ENCODE assay signal across 24 cellular contexts in genomic region chr10:125107166-125107949, GRCh38. TPM values are rescaled to one million over a fixed set of nuclear protein-coding genes. Genes with fewer than 3 reads are reported as not detected.
DNase-seq lines count a peak whose midpoint lies in the region; ATAC-seq, FAIRE-seq and TF ChIP-seq lines count a peak whose summit lies in the region.
"Had no signal": no experiment of that assay in that cellular context is flagged by ENCODE, and none has a peak within 500 bp of the region (broad histone marks: within the 10 kb centered on the region; RNA-seq: fewer than 3 reads in every experiment).

No MANE protein-coding gene starts in this region.

- H3K4me1 ChIP-seq in heart left ventricle (peaks cover 0 to 41% (median 17%) of the 10 kb centered on the region in 12 donors), pancreas (peaks cover 35 to 42% (median 37%) of the 10 kb centered on the region in 3 donors)

- peak overlapping the region in 5 of 6 donors; percentile 38 to 61 (median 45) for H3K27ac Mint-ChIP-seq in immature natural killer cell

- DNase-seq in cardiac septum (ENCODE audit: low spot score) (peak; percentile 47), heart left ventricle (no peak), immature natural killer cell (no peak), pancreas (peak in 3 of 6 donors; percentile 42 to 70 (median 61)), GM03348 (ENCODE audit: low spot score) (no peak), erythroblast (lab: John Stamatoyannopoulos, UW) (no peak)
- no peak for DNase-seq in stimulated activated CD4-positive, alpha-beta T cell treated with anti-CD3 and anti-CD28 coated beads, Interleukin-4, amount 100 ng/mL, for 24 hours
- DNase-seq: ACHN; Calu3; CD8-positive, alpha-beta memory T cell; EL; GF-D8; H9; Kasumi-1; NCI-H1417; NCI-H1694 treated with DMSO at 0.1 percent for 48 hours; NCI-H446; NCI-H526; SJCRH30 had no signal

- TF ChIP-seq POLR2A in heart left ventricle (IDR thresholded peaks at IDR 0.05) (no peak), erythroblast (IDR thresholded peaks at IDR 0.05; ENCODE audit: low read length) (no peak)

- H3K4me3 Mint-ChIP-seq in immature natural killer cell, result no peak overlapping the region
- H3K4me3 Mint-ChIP-seq: CD8-positive, alpha-beta memory T cell; H9 had no signal

- peaks cover 0 to 3% (median 0%) of the 10 kb centered on the region in 3 donors for H3K27me3 Mint-ChIP-seq in immature natural killer cell (ENCODE audit: low read depth in 3 of 3)

- peaks cover 90 to 95% of the 10 kb centered on the region in 2 donors for H3K4me1 Mint-ChIP-seq in immature natural killer cell
- H3K4me1 Mint-ChIP-seq: CD8-positive, alpha-beta memory T cell had no signal

- H3K9me3 Mint-ChIP-seq in immature natural killer cell, result no peaks in the 10 kb centered on the region

- TF ChIP-seq CTCF in heart left ventricle (IDR thresholded peaks at IDR 0.05) (no peak), pancreas (IDR thresholded peaks at IDR 0.05) (no peak)

- H3K4me3 ChIP-seq in heart left ventricle, result no peak overlapping the region
- H3K4me3 ChIP-seq in pancreas, result no peak overlapping the region
- H3K4me3 ChIP-seq: BLaER1 treated with 17β-estradiol and CSF1 and Interleukin-3, amounts not matched to agents 10 nM and 100 nM; SJCRH30 had no signal

- FAIRE-seq in pancreas (lab: Jason Lieb, UNC), result no peak
- FAIRE-seq: RCC 7860 had no signal

- 84 to 91% (median 87%) methylated on average over 8 to 10 of the region's 10 CpGs for WGBS in heart left ventricle, 4 donors
- WGBS in pancreas, 2 donors, result 65 to 66% methylated on average over 10 of the region's 10 CpGs

- no peak for ATAC-seq in heart left ventricle
- peak; percentile 51 to 81 (median 74) for ATAC-seq in pancreas
- ATAC-seq in HG02759 (IDR thresholded peaks at IDR 0.05; ENCODE audit: unreplicated experiment), result no peak

- peaks cover 0 to 10% (median 0%) of the 10 kb centered on the region in 12 donors for H3K9me3 ChIP-seq in heart left ventricle
- H3K9me3 ChIP-seq in pancreas, result no peaks in the 10 kb centered on the region
- H3K9me3 ChIP-seq: SJCRH30 had no signal

- no peak overlapping the region for H3K27ac ChIP-seq in heart left ventricle
- peak overlapping the region in 2 of 4 donors; percentile 15 to 33 for H3K27ac ChIP-seq in pancreas
- H3K27ac ChIP-seq: 22Rv1; BLaER1 treated with 17β-estradiol and CSF1 and Interleukin-3, amounts not matched to agents 10 nM and 100 nM; SJCRH30 had no signal

- H3K27me3 ChIP-seq in heart left ventricle (no peaks in the 10 kb centered on the region), pancreas (no peaks in the 10 kb centered on the region)
- H3K27me3 ChIP-seq: BLaER1 treated with 17β-estradiol and CSF1 and Interleukin-3, amounts not matched to agents 10 nM and 100 nM; SJCRH30 had no signal

- intact Hi-C loops in cardiac septum (cut with DNase I) (no loop called here), heart left ventricle (cut with DNase I) (no loop called here), pancreas (cut with DNase I) (no loop called here)

- peaks cover 7 to 20% (median 16%) of the 10 kb centered on the region in 3 donors for H3K36me3 Mint-ChIP-seq in immature natural killer cell
- H3K36me3 Mint-ChIP-seq: CD8-positive, alpha-beta memory T cell had no signal

- peaks cover 0 to 44% (median 24%) of the 10 kb centered on the region in 9 donors for H3K36me3 ChIP-seq in heart left ventricle
- no peaks in the 10 kb centered on the region for H3K36me3 ChIP-seq in pancreas

RNA-seq across cellular contexts. Expression of gene CTBP2, which starts 53.0 kb away (rescaled TPM):
- total RNA-seq in cardiac septum, result 35.9 TPM
- 10 to 100 TPM; 23.9 to 45.5 (median 30.0) TPM for total RNA-seq in heart left ventricle
- polyA plus RNA-seq in heart left ventricle, result 10 to 100 TPM; 10.1 to 29.1 TPM
- 100 to 1,000 TPM in 2 of 3 donors, 10 to 100 TPM in 1; 89.8 to 154 (median 131) TPM for polyA plus RNA-seq in immature natural killer cell
- total RNA-seq in pancreas, result 10 to 100 TPM; 29.0 to 60.8 (median 32.4) TPM
- polyA plus RNA-seq in pancreas, result 10 to 100 TPM; 21.4 to 22.2 TPM
- total RNA-seq: OCI-LY7 had no signal

Comparison
In these comparisons a context has a peak if more than half of its experiments do, and no peak if none do; other contexts are left out.
1. ATAC-seq: peak in pancreas (4 of 4); none in heart left ventricle (0 of 4) and HG02759 (single experiment).